1 cellular context compared by ENCODE assay signal in genomic region chr19:10334340-10335148, GRCh38.
TF ChIP-seq lines count a peak whose summit lies in the region.

No MANE protein-coding gene starts in this region.

TF ChIP-seq in HepG2, 621 proteins besides CTCF, POLR2A, EP300 and RAD21 (continued from another document and continues in another):
- TF ChIP-seq FOXP1 (IDR thresholded peaks at IDR 0.05) (no peak), FOXP1 (CRISPR knock-in tag; IDR thresholded peaks at IDR 0.05) (no peak), AGO1 (IDR thresholded peaks at IDR 0.05; ENCODE audit: low read depth, low read length, poor library complexity, severe bottlenecking) (no peak), ZFP36 (IDR thresholded peaks at IDR 0.05; ENCODE audit: borderline replicate concordance, low read depth, low read length, partially characterized antibody) (no peak), ZNF280B (CRISPR knock-in tag; IDR thresholded peaks at IDR 0.05; ENCODE audit: borderline replicate concordance) (no peak), ZNF777 (CRISPR knock-in tag; IDR thresholded peaks at IDR 0.05) (no peak), ZMYM2 (CRISPR knock-in tag; IDR thresholded peaks at IDR 0.05) (no peak), SIX1 (CRISPR knock-in tag; IDR thresholded peaks at IDR 0.05; ENCODE audit: borderline replicate concordance) (no peak), NKX3-1 (CRISPR knock-in tag; IDR thresholded peaks at IDR 0.05) (no peak), HOXA7 (CRISPR knock-in tag; IDR thresholded peaks at IDR 0.05) (no peak), FOXP4 (CRISPR knock-in tag; IDR thresholded peaks at IDR 0.05) (peak; percentile 52; the same call in 1 of the 2 replicates), NBN (conservative IDR thresholded peaks at IDR 0.05) (no peak), ZNF34 (CRISPR knock-in tag; IDR thresholded peaks at IDR 0.05; ENCODE audit: borderline replicate concordance) (no peak), GATAD2A (CRISPR knock-in tag; IDR thresholded peaks at IDR 0.05) (peak; percentile 24; the same call in 1 of the 2 replicates), EHMT2 (IDR thresholded peaks at IDR 0.05; ENCODE audit: borderline replicate concordance, low read depth, low read length) (no peak), XBP1 (CRISPR knock-in tag; IDR thresholded peaks at IDR 0.05) (no peak), RBFOX2 (IDR thresholded peaks at IDR 0.05; ENCODE audit: low read depth, low read length) (peak; percentile 62), SYNCRIP (IDR thresholded peaks at IDR 0.05; ENCODE audit: insufficient read depth, low read depth, low read length) (no peak), ZNF512B (CRISPR knock-in tag; IDR thresholded peaks at IDR 0.05; ENCODE audit: borderline replicate concordance) (no peak), CREB3 (CRISPR knock-in tag; IDR thresholded peaks at IDR 0.05) (no peak), MTF2 (CRISPR knock-in tag; IDR thresholded peaks at IDR 0.05; ENCODE audit: borderline replicate concordance) (no peak), DR1 (CRISPR knock-in tag; IDR thresholded peaks at IDR 0.05) (peak; percentile 88), ZNF224 (CRISPR knock-in tag; IDR thresholded peaks at IDR 0.05) (no peak), KMT2A (CRISPR knock-in tag; IDR thresholded peaks at IDR 0.05) (0 out of 2 replicates have a peak, but pooled peaks have one; percentile 16), EEA1 (CRISPR knock-in tag; IDR thresholded peaks at IDR 0.05; ENCODE audit: borderline replicate concordance) (peak; percentile 29; the same call in 1 of the 2 replicates), ZNF607 (CRISPR knock-in tag; IDR thresholded peaks at IDR 0.05; ENCODE audit: borderline replicate concordance) (no peak; the same call in 1 of the 2 replicates), KIAA2018 (CRISPR knock-in tag; IDR thresholded peaks at IDR 0.05; ENCODE audit: borderline replicate concordance) (no peak), ZNF652 (CRISPR knock-in tag; IDR thresholded peaks at IDR 0.05; ENCODE audit: borderline replicate concordance, low read depth) (no peak), NAIF1 (CRISPR knock-in tag; IDR thresholded peaks at IDR 0.05; ENCODE audit: borderline replicate concordance) (no peak), GLI4 (CRISPR knock-in tag; IDR thresholded peaks at IDR 0.05; ENCODE audit: borderline replicate concordance) (no peak), DNMT1 (CRISPR knock-in tag; IDR thresholded peaks at IDR 0.05) (no peak), ZFP62 (CRISPR knock-in tag; IDR thresholded peaks at IDR 0.05) (no peak), SP4 (CRISPR knock-in tag; IDR thresholded peaks at IDR 0.05) (peak; percentile 90), ZNF331 (CRISPR knock-in tag; IDR thresholded peaks at IDR 0.05) (no peak), ZNF354B (CRISPR knock-in tag; IDR thresholded peaks at IDR 0.05) (no peak), NFYB (CRISPR knock-in tag; IDR thresholded peaks at IDR 0.05) (no peak), ZSCAN30 (CRISPR knock-in tag; IDR thresholded peaks at IDR 0.05) (no peak), ZBTB25 (CRISPR knock-in tag; IDR thresholded peaks at IDR 0.05) (peak; percentile 31; the same call in 1 of the 2 replicates)
- TF ChIP-seq, protein P1, sequence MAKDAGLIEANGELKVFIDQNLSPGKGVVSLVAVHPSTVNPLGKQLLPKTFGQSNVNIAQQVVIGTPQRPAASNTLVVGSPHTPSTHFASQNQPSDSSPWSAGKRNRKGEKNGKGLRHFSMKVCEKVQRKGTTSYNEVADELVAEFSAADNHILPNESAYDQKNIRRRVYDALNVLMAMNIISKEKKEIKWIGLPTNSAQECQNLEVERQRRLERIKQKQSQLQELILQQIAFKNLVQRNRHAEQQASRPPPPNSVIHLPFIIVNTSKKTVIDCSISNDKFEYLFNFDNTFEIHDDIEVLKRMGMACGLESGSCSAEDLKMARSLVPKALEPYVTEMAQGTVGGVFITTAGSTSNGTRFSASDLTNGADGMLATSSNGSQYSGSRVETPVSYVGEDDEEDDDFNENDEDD (CRISPR knock-in tag; IDR thresholded peaks at IDR 0.05; ENCODE audit: borderline replicate concordance), result peak; percentile 34; the same call in 1 of the 2 replicates
- TF ChIP-seq, protein P2, sequence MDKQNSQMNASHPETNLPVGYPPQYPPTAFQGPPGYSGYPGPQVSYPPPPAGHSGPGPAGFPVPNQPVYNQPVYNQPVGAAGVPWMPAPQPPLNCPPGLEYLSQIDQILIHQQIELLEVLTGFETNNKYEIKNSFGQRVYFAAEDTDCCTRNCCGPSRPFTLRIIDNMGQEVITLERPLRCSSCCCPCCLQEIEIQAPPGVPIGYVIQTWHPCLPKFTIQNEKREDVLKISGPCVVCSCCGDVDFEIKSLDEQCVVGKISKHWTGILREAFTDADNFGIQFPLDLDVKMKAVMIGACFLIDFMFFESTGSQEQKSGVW (CRISPR knock-in tag; IDR thresholded peaks at IDR 0.05; ENCODE audit: borderline replicate concordance), result no peak
- TF ChIP-seq, protein P3, sequence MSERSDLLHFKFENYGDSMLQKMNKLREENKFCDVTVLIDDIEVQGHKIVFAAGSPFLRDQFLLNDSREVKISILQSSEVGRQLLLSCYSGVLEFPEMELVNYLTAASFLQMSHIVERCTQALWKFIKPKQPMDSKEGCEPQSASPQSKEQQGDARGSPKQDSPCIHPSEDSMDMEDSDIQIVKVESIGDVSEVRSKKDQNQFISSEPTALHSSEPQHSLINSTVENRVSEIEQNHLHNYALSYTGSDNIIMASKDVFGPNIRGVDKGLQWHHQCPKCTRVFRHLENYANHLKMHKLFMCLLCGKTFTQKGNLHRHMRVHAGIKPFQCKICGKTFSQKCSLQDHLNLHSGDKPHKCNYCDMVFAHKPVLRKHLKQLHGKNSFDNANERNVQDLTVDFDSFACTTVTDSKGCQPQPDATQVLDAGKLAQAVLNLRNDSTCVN (CRISPR knock-in tag; IDR thresholded peaks at IDR 0.05; ENCODE audit: borderline replicate concordance), result no peak
- TF ChIP-seq, protein P4, sequence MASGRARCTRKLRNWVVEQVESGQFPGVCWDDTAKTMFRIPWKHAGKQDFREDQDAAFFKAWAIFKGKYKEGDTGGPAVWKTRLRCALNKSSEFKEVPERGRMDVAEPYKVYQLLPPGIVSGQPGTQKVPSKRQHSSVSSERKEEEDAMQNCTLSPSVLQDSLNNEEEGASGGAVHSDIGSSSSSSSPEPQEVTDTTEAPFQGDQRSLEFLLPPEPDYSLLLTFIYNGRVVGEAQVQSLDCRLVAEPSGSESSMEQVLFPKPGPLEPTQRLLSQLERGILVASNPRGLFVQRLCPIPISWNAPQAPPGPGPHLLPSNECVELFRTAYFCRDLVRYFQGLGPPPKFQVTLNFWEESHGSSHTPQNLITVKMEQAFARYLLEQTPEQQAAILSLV (CRISPR knock-in tag; IDR thresholded peaks at IDR 0.05; ENCODE audit: borderline replicate concordance), result peak; percentile 65; the same call in 1 of the 2 replicates
